17 cellular contexts compared by ENCODE assay signal in genomic region chr9:95017062-95017461, GRCh38.
DNase-seq lines count a peak whose midpoint lies in the region; FAIRE-seq and TF ChIP-seq lines count a peak whose summit lies in the region.
"Had no signal": no experiment of that assay in that cellular context is flagged by ENCODE, and none has a peak within 500 bp of the region (broad histone marks: within the 10 kb centered on the region; RNA-seq: fewer than 3 reads in every experiment).

No MANE protein-coding gene starts in this region.

- H2AFZ ChIP-seq in MM.1S (ENCODE audit: low read length), result no peak overlapping the region

- no peaks in the 10 kb centered on the region for H3K79me2 ChIP-seq in MM.1S (ENCODE audit: low read length)

- FAIRE-seq in H54 (lab: Jason Lieb, UNC), result peak; percentile 43
- FAIRE-seq: GM19239 had no signal

- H3K27me3 ChIP-seq in MM.1S (replicated peaks; ENCODE audit: insufficient read depth, low read length), result no peaks in the 10 kb centered on the region
- H3K27me3 ChIP-seq: thyroid gland had no signal

- TF ChIP-seq POLR2A in H54 (IDR thresholded peaks at IDR 0.05; ENCODE audit: low read depth, low read length), result no peak

- intact Hi-C loops in head of caudate nucleus (cut with DNase I), result no loop called here

- no peaks in the 10 kb centered on the region for H3K36me3 ChIP-seq in MM.1S (replicated peaks; ENCODE audit: insufficient read depth, low read length)

- H4K20me1 ChIP-seq in MM.1S (ENCODE audit: insufficient read depth, low read length), result no peaks in the 10 kb centered on the region

- DNase-seq in H54 (ENCODE audit: insufficient read length, low spot score), result no peak
- DNase-seq in amniotic epithelial cell (ENCODE audit: low read depth), result peak; percentile 58
- DNase-seq in foreskin fibroblast, result peak; percentile 27 to 49
- no peak for DNase-seq in MM.1S
- no peak for DNase-seq in activated T-cell treated with anti-CD3 and anti-CD28 coated beads, Interleukin-2, amount 50 U/mL, for 48 hours
- no peak for DNase-seq in head of caudate nucleus
- no peak for DNase-seq in germinal center (ENCODE audit: low spot score)
- DNase-seq: activated gamma-delta T cell treated with Interleukin-2 at 50 U/mL for 16 hours; Calu3; effector memory CD8-positive, alpha-beta T cell; glutamatergic neuron; kidney glomerular epithelial cell; NCI-H2081 treated with DMSO at 0.1 percent for 48 hours; NCI-H526; thyroid gland had no signal

- H3K4me3 ChIP-seq in foreskin fibroblast (ENCODE audit: low read depth in 1 of 2, low read length in 2 of 2) (no peak overlapping the region), skin epidermis (no peak overlapping the region), MM.1S (ENCODE audit: low read length) (no peak overlapping the region)
- H3K4me3 ChIP-seq: thyroid gland had no signal

- H3K9me2 ChIP-seq in MM.1S (replicated peaks; ENCODE audit: insufficient read depth, low read length), result no peaks in the 10 kb centered on the region

- no peak for TF ChIP-seq CTCF in foreskin fibroblast (IDR thresholded peaks at IDR 0.05; ENCODE audit: low read depth, low read length)
- no peak for TF ChIP-seq CTCF in MM.1S (IDR thresholded peaks at IDR 0.05; ENCODE audit: low read length)

- H3K27ac ChIP-seq in skin epidermis (peak overlapping the region in 11 of 21 experiments; percentile 7 to 89 (median 69)), MM.1S (ENCODE audit: low read length) (no peak overlapping the region)

- no peak overlapping the region for H3K9ac ChIP-seq in MM.1S (ENCODE audit: low read length)

- no peaks in the 10 kb centered on the region for H3K9me3 ChIP-seq in MM.1S (replicated peaks; ENCODE audit: insufficient read depth, low read length)
- H3K9me3 ChIP-seq: thyroid gland had no signal

- no peaks in the 10 kb centered on the region for H3F3A ChIP-seq in MM.1S (ENCODE audit: insufficient read depth, low read length)

- no peaks in the 10 kb centered on the region for H3K4me1 ChIP-seq in MM.1S (ENCODE audit: low read length)

- H3K4me2 ChIP-seq in MM.1S (ENCODE audit: low read depth, low read length), result no peak overlapping the region

Comparison
In these comparisons a context has a peak if more than half of its experiments do, and no peak if none do; other contexts are left out.
1. DNase-seq: peak in amniotic epithelial cell (single experiment) and foreskin fibroblast (2 of 2); none in H54 (single experiment), MM.1S (single experiment), activated T-cell treated with anti-CD3 and anti-CD28 coated beads, Interleukin-2, amount 50 U/mL, for 48 hours (0 of 2), head of caudate nucleus (0 of 42) and germinal center (single experiment).